ENCODE assay signal across 9 cellular contexts in the genomic region with DNA sequence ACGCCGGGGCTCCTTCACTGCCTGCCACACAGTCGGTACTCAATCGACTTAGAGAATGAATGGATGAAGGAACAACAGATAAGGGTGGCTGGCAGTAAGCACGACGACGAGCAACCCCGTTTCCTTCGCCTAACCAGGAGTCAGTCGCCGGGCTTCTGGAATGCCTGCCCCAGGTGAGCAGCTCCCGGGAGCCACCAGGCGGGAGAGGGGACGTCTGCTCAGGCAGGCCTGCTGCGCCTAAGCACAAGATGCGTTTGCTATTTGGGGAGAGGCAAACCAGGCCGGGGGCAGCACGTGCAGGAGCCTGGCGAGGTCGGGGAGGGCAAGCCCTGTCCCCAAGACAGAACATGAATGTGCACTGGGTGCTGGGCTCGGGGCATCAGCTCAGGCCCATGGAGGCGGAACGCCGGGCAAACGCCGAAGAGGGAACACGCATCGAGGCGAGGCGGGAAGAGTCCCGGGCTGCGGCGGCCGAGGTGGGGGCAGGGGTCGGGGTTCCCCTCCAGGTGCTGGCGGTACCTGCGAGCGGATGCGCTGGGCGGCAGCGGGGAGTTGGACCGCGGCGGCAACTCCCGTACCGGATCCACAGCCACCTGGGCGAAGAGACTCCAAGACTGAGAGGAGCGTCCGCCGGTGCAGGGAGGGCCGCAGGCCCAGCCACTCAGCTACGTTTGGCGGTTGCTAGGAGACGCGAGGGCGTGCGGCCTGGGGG. TPM values are rescaled to one million over a fixed set of nuclear protein-coding genes. Genes with fewer than 3 reads are reported as not detected.
DNase-seq lines count a peak whose midpoint lies in the region; TF ChIP-seq lines count a peak whose summit lies in the region.
"Had no signal": no experiment of that assay in that cellular context is flagged by ENCODE, and none has a peak within 500 bp of the region (broad histone marks: within the 10 kb centered on the region; RNA-seq: fewer than 3 reads in every experiment).

TSS of gene CFAP92 (minus strand) at position 616 of the 712 bp plus-strand sequence. CDS start 772 bp downstream, outside the sequence.

- no peaks in the 10 kb centered on the region for H3K27me3 ChIP-seq in HAP-1 (ENCODE audit: low read depth)
- H3K27me3 ChIP-seq in vagina = no peaks in the 10 kb centered on the region

- DNase-seq in DMS53 (lab: John Stamatoyannopoulos, UW) = peak; percentile 93
- DNase-seq in HAP-1 (ENCODE audit: low spot score in 2 of 2) = peak; percentile 56 to 85
- peak; percentile 93 for DNase-seq in NCI-H1105 (lab: John Stamatoyannopoulos, UW)
- peak; percentile 81 to 88 (median 86) for DNase-seq in T-helper 2 cell
- peak in 56 of 58 donors; percentile 6 to 89 (median 66) for DNase-seq in anterior cingulate cortex (lab: John Stamatoyannopoulos, UW)
- peak in 46 of 51 donors; percentile 8 to 85 (median 60) for DNase-seq in hypothalamus (lab: John Stamatoyannopoulos, UW)
- peak; percentile 84 for DNase-seq in retina
- DNase-seq in vagina (ENCODE audit: extremely low spot score in 2 of 2) = no peak

- no peak for TF ChIP-seq CTCF in vagina (IDR thresholded peaks at IDR 0.05)

- H3K4me3 ChIP-seq in HAP-1 = no peak within 1 kb of the TSS
- H3K4me3 ChIP-seq in vagina = peak within 1 kb of the TSS; percentile 42 to 44

- intact Hi-C loops in vagina (cut with DNase I) = no loop called here

- H3K4me1 ChIP-seq in HAP-1 (peaks cover 2% of the 10 kb centered on the region), vagina (peaks cover 14% of the 10 kb centered on the region)

- TF ChIP-seq POLR2A in vagina (IDR thresholded peaks at IDR 0.05) = no peak

- in situ Hi-C loops in HAP-1 (cut with MboI; ENCODE audit: low sequenced_read_pairs) = no loop called here

- H3K9me3 ChIP-seq in HAP-1 (no peaks in the 10 kb centered on the region), vagina (no peaks in the 10 kb centered on the region)

- H3K36me3 ChIP-seq in HAP-1 (replicated peaks) (no peaks in the 10 kb centered on the region), vagina (no peaks in the 10 kb centered on the region)

- H3K27ac ChIP-seq in vagina = no peak within 1 kb of the TSS

RNA-seq across cellular contexts. Expression of gene CFAP92, which starts in this region (rescaled TPM):
- total RNA-seq in vagina = not detected
- total RNA-seq: T-helper 2 cell treated with Interferon-gamma antibody and Interleukin-4, amounts not matched to agents 100 ng/mL and 5 ng/mL, for 36 hours had no signal

Comparison
In these comparisons a context has a peak if more than half of its experiments do, and no peak if none do; other contexts are left out.
1. DNase-seq: peak in DMS53 (single experiment), HAP-1 (2 of 2), NCI-H1105 (single experiment), T-helper 2 cell (5 of 5), anterior cingulate cortex (56 of 58), hypothalamus (46 of 51) and retina (single experiment); none in vagina (0 of 2).